Comparison of ENCODE assay signal across 15 cellular contexts in genomic region chr10:91022924-91023707, GRCh38.
A peak's percentile ranks its signal among the peaks of the same experiment; 100 is the strongest.
DNase-seq lines count a peak whose midpoint lies in the region; ATAC-seq, FAIRE-seq and TF ChIP-seq lines count a peak whose summit lies in the region.
"Had no signal": no experiment of that assay in that cellular context is flagged by ENCODE, and none has a peak within 500 bp of the region (broad histone marks: within the 10 kb centered on the region; RNA-seq: fewer than 3 reads in every experiment).

No MANE protein-coding gene starts in this region.

- H3K4me1 Mint-ChIP-seq in activated T-helper 1 cell treated with anti-CD3 and anti-CD28 coated beads, Interleukin-12 subunit alpha, Interleukin-12 subunit beta, Interleukin-2, Interleukin-4 antibody, amounts not matched to agents 30 ng/mL and 10 ng/mL and 1 ng/mL, durations not matched to agents 14 hours and 24 hours and 36 hours (ENCODE audit: low read depth) = no peaks in the 10 kb centered on the region
- H3K4me1 Mint-ChIP-seq: activated CD8-positive, alpha-beta memory T cell treated with anti-CD3 and anti-CD28 coated beads, Interleukin-2, amount 10 ng/mL, durations not matched to agents 7 days and 5 days; GM23338 had no signal

- H3K4me3 ChIP-seq in fibroblast of pulmonary artery (replicated peaks; ENCODE audit: low read depth, low read length) = no peak overlapping the region
- H3K4me3 ChIP-seq in Peyer's patch = no peak overlapping the region
- H3K4me3 ChIP-seq: GM23338 had no signal

- no peak overlapping the region for H3K27ac Mint-ChIP-seq in activated T-helper 1 cell treated with anti-CD3 and anti-CD28 coated beads, Interleukin-12 subunit alpha, Interleukin-12 subunit beta, Interleukin-2, Interleukin-4 antibody, amounts not matched to agents 30 ng/mL and 10 ng/mL and 1 ng/mL, durations not matched to agents 14 hours and 24 hours and 36 hours
- H3K27ac Mint-ChIP-seq: activated CD8-positive, alpha-beta memory T cell treated with anti-CD3 and anti-CD28 coated beads, Interleukin-2, amount 10 ng/mL, durations not matched to agents 7 days and 5 days; activated naive CD8-positive, alpha-beta T cell; GM23338 had no signal

- H3K27me3 Mint-ChIP-seq in activated T-helper 1 cell treated with anti-CD3 and anti-CD28 coated beads, Interleukin-12 subunit alpha, Interleukin-12 subunit beta, Interleukin-2, Interleukin-4 antibody, amounts not matched to agents 30 ng/mL and 10 ng/mL and 1 ng/mL, durations not matched to agents 14 hours and 24 hours and 36 hours (ENCODE audit: insufficient read depth) = peaks cover 23% of the 10 kb centered on the region
- H3K27me3 Mint-ChIP-seq: activated naive CD8-positive, alpha-beta T cell had no signal

- no peak for TF ChIP-seq POLR2A in Peyer's patch (IDR thresholded peaks at IDR 0.05)

- intact Hi-C loops in activated T-helper 1 cell treated with anti-CD3 and anti-CD28 coated beads, Interleukin-12 subunit alpha, Interleukin-12 subunit beta, Interleukin-2, Interleukin-4 antibody, amounts not matched to agents 30 ng/mL and 10 ng/mL and 1 ng/mL, durations not matched to agents 14 hours and 24 hours and 36 hours (cut with micrococcal nuclease) = no loop called here

- H3K36me3 Mint-ChIP-seq in activated T-helper 1 cell treated with anti-CD3 and anti-CD28 coated beads, Interleukin-12 subunit alpha, Interleukin-12 subunit beta, Interleukin-2, Interleukin-4 antibody, amounts not matched to agents 30 ng/mL and 10 ng/mL and 1 ng/mL, durations not matched to agents 14 hours and 24 hours and 36 hours (ENCODE audit: low read depth) = no peaks in the 10 kb centered on the region
- H3K36me3 Mint-ChIP-seq: activated CD8-positive, alpha-beta memory T cell treated with anti-CD3 and anti-CD28 coated beads, Interleukin-2, amount 10 ng/mL, durations not matched to agents 7 days and 5 days; activated naive CD8-positive, alpha-beta T cell had no signal

- H3K9me3 ChIP-seq in Peyer's patch = no peaks in the 10 kb centered on the region

- H3K4me1 ChIP-seq in Peyer's patch = no peaks in the 10 kb centered on the region

- FAIRE-seq in urothelium cell line (lab: Jason Lieb, UNC) = no peak
- FAIRE-seq: GM12891, TTC549 had no signal

- TF ChIP-seq CTCF in fibroblast of pulmonary artery (IDR thresholded peaks at IDR 0.05; ENCODE audit: low read length, missing control alignments) (no peak), Peyer's patch (IDR thresholded peaks at IDR 0.05) (no peak)

- no peaks in the 10 kb centered on the region for H3K27me3 ChIP-seq in Peyer's patch

- H3K36me3 ChIP-seq in Peyer's patch = no peaks in the 10 kb centered on the region

- DNase-seq in SK-MEL-5 (ENCODE audit: low read depth, low spot score) = peak; percentile 93
- peak; percentile 35 for DNase-seq in fibroblast of pulmonary artery (ENCODE audit: low read depth)
- peak; percentile 92 for DNase-seq in medulla oblongata (ENCODE audit: extremely low spot score)
- DNase-seq in superior temporal gyrus (ENCODE audit: extremely low spot score) = peak; percentile 93
- DNase-seq in Peyer's patch = no peak
- no peak for DNase-seq in urothelium cell line (ENCODE audit: low spot score)
- no peak for DNase-seq in activated T-helper 1 cell treated with anti-CD3 and anti-CD28 coated beads, Interleukin-12 subunit alpha, Interleukin-12 subunit beta, Interleukin-2, Interleukin-4 antibody, amounts not matched to agents 30 ng/mL and 10 ng/mL and 1 ng/mL, durations not matched to agents 14 hours and 24 hours and 36 hours (ENCODE audit: low spot score)
- DNase-seq: activated CD8-positive, alpha-beta memory T cell treated with anti-CD3 and anti-CD28 coated beads, Interleukin-2, amount 10 ng/mL, durations not matched to agents 7 days and 5 days; effector memory CD4-positive, alpha-beta T cell; RPMI8226 had no signal

- H3K4me3 Mint-ChIP-seq in activated T-helper 1 cell treated with anti-CD3 and anti-CD28 coated beads, Interleukin-12 subunit alpha, Interleukin-12 subunit beta, Interleukin-2, Interleukin-4 antibody, amounts not matched to agents 30 ng/mL and 10 ng/mL and 1 ng/mL, durations not matched to agents 14 hours and 24 hours and 36 hours = no peak overlapping the region
- H3K4me3 Mint-ChIP-seq: activated CD8-positive, alpha-beta memory T cell treated with anti-CD3 and anti-CD28 coated beads, Interleukin-2, amount 10 ng/mL, durations not matched to agents 7 days and 5 days; activated naive CD8-positive, alpha-beta T cell; GM23338 had no signal

- in situ Hi-C loops in SK-MEL-5 (cut with HindIII; ENCODE audit: low pct_unique_long_range_greater_than_20kb, low sequenced_read_pairs) = no loop called here

- no peak overlapping the region for H3K27ac ChIP-seq in Peyer's patch

- ATAC-seq in GM21390 (IDR thresholded peaks at IDR 0.05; ENCODE audit: unreplicated experiment) = no peak
- ATAC-seq: activated CD8-positive, alpha-beta memory T cell treated with anti-CD3 and anti-CD28 coated beads, Interleukin-2, amount 10 ng/mL, durations not matched to agents 7 days and 5 days; GM23338 had no signal

- H3K9me3 Mint-ChIP-seq in activated T-helper 1 cell treated with anti-CD3 and anti-CD28 coated beads, Interleukin-12 subunit alpha, Interleukin-12 subunit beta, Interleukin-2, Interleukin-4 antibody, amounts not matched to agents 30 ng/mL and 10 ng/mL and 1 ng/mL, durations not matched to agents 14 hours and 24 hours and 36 hours = no peaks in the 10 kb centered on the region

Comparison
In these comparisons a context has a peak if more than half of its experiments do, and no peak if none do; other contexts are left out.
1. DNase-seq: peak in SK-MEL-5 (single experiment), fibroblast of pulmonary artery (single experiment), medulla oblongata (single experiment) and superior temporal gyrus (single experiment); none in Peyer's patch (0 of 3), urothelium cell line (single experiment) and activated T-helper 1 cell treated with anti-CD3 and anti-CD28 coated beads, Interleukin-12 subunit alpha, Interleukin-12 subunit beta, Interleukin-2, Interleukin-4 antibody, amounts not matched to agents 30 ng/mL and 10 ng/mL and 1 ng/mL, durations not matched to agents 14 hours and 24 hours and 36 hours (single experiment).